ENCODE assay signal across 1 cellular context in genomic region chr10:75422913-75423312, GRCh38.
A peak's percentile ranks its signal among the peaks of the same experiment; 100 is the strongest.
TF ChIP-seq lines count a peak whose summit lies in the region.

No MANE protein-coding gene starts in this region.

TF ChIP-seq in HEK293, 187 proteins besides CTCF, POLR2A, EP300 and RAD21 (continued from another document):
- TF ChIP-seq ZNF580 (tag by site-specific recombination; IDR thresholded peaks at IDR 0.05) (0 out of 2 replicates have a peak, but pooled peaks have one; percentile 26), ZNF747 (tag by site-specific recombination; IDR thresholded peaks at IDR 0.05) (no peak)
